Comparison of ENCODE assay signal across 1 cellular context in genomic region chr6:160379464-160379863, GRCh38.
TF ChIP-seq lines count a peak whose summit lies in the region.

No MANE protein-coding gene starts in this region.

TF ChIP-seq in HCT116, 20 proteins besides CTCF, POLR2A, EP300 and RAD21 (continued from another document):
- TF ChIP-seq ZBTB33 (IDR thresholded peaks at IDR 0.05; ENCODE audit: extremely low read depth, insufficient replicate concordance, low read length), result no peak
- no peak for TF ChIP-seq CBX3 (IDR thresholded peaks at IDR 0.05; ENCODE audit: low read depth)
- no peak for TF ChIP-seq ZFX (IDR thresholded peaks at IDR 0.05)
- TF ChIP-seq JUND (IDR thresholded peaks at IDR 0.05), result peak; percentile 52
- TF ChIP-seq TCF7L2 (IDR thresholded peaks at IDR 0.05; ENCODE audit: borderline replicate concordance, extremely low read depth, insufficient read depth, insufficient read length), result no peak
